11 cellular contexts compared by ENCODE assay signal in the genomic region with DNA sequence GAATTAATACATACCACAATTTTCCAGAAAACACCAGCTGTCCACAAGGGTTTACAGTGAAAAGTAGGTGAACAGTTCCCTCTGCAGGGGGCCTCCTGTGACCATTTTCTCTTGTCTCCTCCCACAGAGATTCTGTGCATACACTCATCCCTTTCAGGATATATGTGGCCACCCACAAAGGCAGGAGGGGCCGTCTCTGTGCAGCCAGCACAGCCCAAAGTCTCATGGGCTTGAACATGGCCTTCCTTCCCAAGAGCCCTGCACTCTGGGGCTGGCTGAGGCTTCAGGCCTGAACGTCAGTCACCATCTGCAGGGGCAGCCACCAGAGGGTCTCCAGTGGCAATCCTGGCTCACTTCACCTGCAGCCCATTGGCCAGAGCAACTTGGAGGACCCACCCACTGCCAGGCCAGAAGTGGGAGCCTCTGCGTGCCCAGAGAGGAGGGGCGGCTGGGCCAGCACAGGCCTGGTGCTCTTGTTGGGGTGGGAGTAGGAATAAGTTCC. TPM values are rescaled to one million over a fixed set of nuclear protein-coding genes. Genes with fewer than 3 reads are reported as not detected.
DNase-seq lines count a peak whose midpoint lies in the region; ATAC-seq and TF ChIP-seq lines count a peak whose summit lies in the region.
"Had no signal": no experiment of that assay in that cellular context is flagged by ENCODE, and none has a peak within 500 bp of the region (broad histone marks: within the 10 kb centered on the region; RNA-seq: fewer than 3 reads in every experiment).

No MANE protein-coding gene starts in this region.

- H3K9me3 ChIP-seq in PC-3 (ENCODE audit: low read length) = no peaks in the 10 kb centered on the region
- no peaks in the 10 kb centered on the region for H3K9me3 ChIP-seq in thyroid gland
- H3K9me3 ChIP-seq: suprapubic skin had no signal

- no peaks in the 10 kb centered on the region for H3K9me2 ChIP-seq in PC-3 (replicated peaks; ENCODE audit: low read length)

- no peak overlapping the region for H3K27ac Mint-ChIP-seq in activated CD4-positive, alpha-beta memory T cell treated with anti-CD3 and anti-CD28 coated beads for 36 hours
- H3K27ac Mint-ChIP-seq in activated CD4-positive, alpha-beta memory T cell treated with anti-CD3 and anti-CD28 coated beads, Interleukin-2, amount 10 ng/mL, durations not matched to agents 7 days and 5 days = no peak overlapping the region
- H3K27ac Mint-ChIP-seq: B cell had no signal

- peak; percentile 12 for DNase-seq in activated CD4-positive, alpha-beta memory T cell treated with anti-CD3 and anti-CD28 coated beads for 36 hours
- no peak for DNase-seq in activated CD4-positive, alpha-beta memory T cell treated with anti-CD3 and anti-CD28 coated beads, Interleukin-2, amount 10 ng/mL, durations not matched to agents 7 days and 5 days
- peak; percentile 36 for DNase-seq in PC-3
- DNase-seq in fibroblast of gingiva (ENCODE audit: low read depth) = peak; percentile 20
- no peak for DNase-seq in thyroid gland
- DNase-seq in NCI-H345 (lab: John Stamatoyannopoulos, UW) = no peak
- no peak for DNase-seq in SIG-M5 (lab: John Stamatoyannopoulos, UW)
- no peak for DNase-seq in HPDE6-E6E7 (ENCODE audit: extremely low spot score)
- DNase-seq: activated CD4-positive, alpha-beta T cell treated with anti-CD3 and anti-CD28 coated beads for 48 hours had no signal

- H3K36me3 Mint-ChIP-seq in activated CD4-positive, alpha-beta memory T cell treated with anti-CD3 and anti-CD28 coated beads for 36 hours = no peaks in the 10 kb centered on the region
- H3K36me3 Mint-ChIP-seq in activated CD4-positive, alpha-beta memory T cell treated with anti-CD3 and anti-CD28 coated beads, Interleukin-2, amount 10 ng/mL, durations not matched to agents 7 days and 5 days (ENCODE audit: low read depth) = no peaks in the 10 kb centered on the region

- H3K4me1 ChIP-seq in PC-3 (ENCODE audit: insufficient read depth, low read length) (no peaks in the 10 kb centered on the region), thyroid gland (peaks cover 16 to 23% of the 10 kb centered on the region in 2 donors)

- H2AFZ ChIP-seq in PC-3 (ENCODE audit: low read length) = no peak overlapping the region

- WGBS in thyroid gland, 2 donors = 29 to 33% methylated on average over 1 to 2 of the region's 4 CpGs

- H3K79me2 ChIP-seq in PC-3 (ENCODE audit: low read length) = no peaks in the 10 kb centered on the region

- peak; percentile 83 for ATAC-seq in PC-3

- no peaks in the 10 kb centered on the region for H3K27me3 ChIP-seq in PC-3 (ENCODE audit: low read length)
- H3K27me3 ChIP-seq in thyroid gland = no peaks in the 10 kb centered on the region
- H3K27me3 ChIP-seq: suprapubic skin had no signal

- no peak overlapping the region for H3K4me2 ChIP-seq in PC-3 (ENCODE audit: low read length)

- H3K9me3 Mint-ChIP-seq in activated CD4-positive, alpha-beta memory T cell treated with anti-CD3 and anti-CD28 coated beads for 36 hours = no peaks in the 10 kb centered on the region
- no peaks in the 10 kb centered on the region for H3K9me3 Mint-ChIP-seq in activated CD4-positive, alpha-beta memory T cell treated with anti-CD3 and anti-CD28 coated beads, Interleukin-2, amount 10 ng/mL, durations not matched to agents 7 days and 5 days

- POLR2A ChIA-PET in activated CD4-positive, alpha-beta memory T cell treated with anti-CD3 and anti-CD28 coated beads for 36 hours (lab: Charles Lee) = no interaction called here
- POLR2A ChIA-PET in activated CD4-positive, alpha-beta memory T cell treated with anti-CD3 and anti-CD28 coated beads, Interleukin-2, amount 10 ng/mL, durations not matched to agents 7 days and 5 days (lab: Charles Lee) = interaction anchor here (0.7 kb wide), 1 partner anchor 257 kb away, joined by 3 read pairs; no protein-coding TSS in a partner anchor
- POLR2A ChIA-PET in PC-3 (lab: Charles Lee; ENCODE audit: unreplicated experiment) = no interaction called here

- H3K27me3 Mint-ChIP-seq in activated CD4-positive, alpha-beta memory T cell treated with anti-CD3 and anti-CD28 coated beads for 36 hours = no peaks in the 10 kb centered on the region
- no peaks in the 10 kb centered on the region for H3K27me3 Mint-ChIP-seq in activated CD4-positive, alpha-beta memory T cell treated with anti-CD3 and anti-CD28 coated beads, Interleukin-2, amount 10 ng/mL, durations not matched to agents 7 days and 5 days
- H3K27me3 Mint-ChIP-seq: B cell had no signal

- no peak for TF ChIP-seq POLR2A in thyroid gland (IDR thresholded peaks at IDR 0.05)

- no peak overlapping the region for H3K4me3 ChIP-seq in PC-3 (ENCODE audit: low read length)
- H3K4me3 ChIP-seq in thyroid gland (replicated peaks in 1 of 3) = no peak overlapping the region
- H3K4me3 ChIP-seq: suprapubic skin had no signal

- no peak overlapping the region for H3K9ac ChIP-seq in PC-3 (ENCODE audit: low read length)

- H3K36me3 ChIP-seq in PC-3 (ENCODE audit: low read depth, low read length) (no peaks in the 10 kb centered on the region; the same call in 1 of the 2 replicates), thyroid gland (no peaks in the 10 kb centered on the region)
- H3K36me3 ChIP-seq: suprapubic skin had no signal

- no TSS peak for BruUV-seq in PC-3 (replicated peaks; lab: Mats Ljungman, UMichigan)

- CTCF ChIA-PET in activated CD4-positive, alpha-beta memory T cell treated with anti-CD3 and anti-CD28 coated beads for 36 hours (lab: Charles Lee) = interaction anchor here (1.2 kb wide), 1 partner anchor 48 kb away, joined by 4 read pairs; no protein-coding TSS in a partner anchor
- CTCF ChIA-PET in activated CD4-positive, alpha-beta memory T cell treated with anti-CD3 and anti-CD28 coated beads, Interleukin-2, amount 10 ng/mL, durations not matched to agents 7 days and 5 days (lab: Charles Lee) = interaction anchor here (0.6 to 0.7 kb wide), 2 partner anchors 26 to 371 kb away, joined by 3 to 5 read pairs; no protein-coding TSS in a partner anchor
- CTCF ChIA-PET in PC-3 (lab: Charles Lee) = no interaction called here

- no peak overlapping the region for H3K27ac ChIP-seq in PC-3 (ENCODE audit: low read length)
- H3K27ac ChIP-seq in thyroid gland = peak overlapping the region in 2 of 3 donors; percentile 41 to 78
- H3K27ac ChIP-seq: suprapubic skin had no signal

- H3K4me1 Mint-ChIP-seq in activated CD4-positive, alpha-beta memory T cell treated with anti-CD3 and anti-CD28 coated beads for 36 hours (ENCODE audit: low read depth) = no peaks in the 10 kb centered on the region
- no peaks in the 10 kb centered on the region for H3K4me1 Mint-ChIP-seq in activated CD4-positive, alpha-beta memory T cell treated with anti-CD3 and anti-CD28 coated beads, Interleukin-2, amount 10 ng/mL, durations not matched to agents 7 days and 5 days

- intact Hi-C loops in activated CD4-positive, alpha-beta memory T cell treated with anti-CD3 and anti-CD28 coated beads for 36 hours (cut with micrococcal nuclease) = no loop called here
- intact Hi-C loops in PC-3 (cut with micrococcal nuclease) (no loop called here), thyroid gland (cut with DNase I) (no loop called here)

- no peak overlapping the region for H3K4me3 Mint-ChIP-seq in activated CD4-positive, alpha-beta memory T cell treated with anti-CD3 and anti-CD28 coated beads for 36 hours
- H3K4me3 Mint-ChIP-seq in activated CD4-positive, alpha-beta memory T cell treated with anti-CD3 and anti-CD28 coated beads, Interleukin-2, amount 10 ng/mL, durations not matched to agents 7 days and 5 days = no peak overlapping the region
- H3K4me3 Mint-ChIP-seq: B cell had no signal

- H4K20me1 ChIP-seq in PC-3 (ENCODE audit: low read length) = no peaks in the 10 kb centered on the region

- no peaks in the 10 kb centered on the region for H3F3A ChIP-seq in PC-3 (ENCODE audit: low read length, unreplicated experiment)

- TF ChIP-seq CTCF in PC-3 (conservative IDR thresholded peaks at IDR 0.05; ENCODE audit: low read depth, low read length) = peak; percentile 26; the same call in 1 of the 2 replicates
- TF ChIP-seq CTCF in thyroid gland (IDR thresholded peaks at IDR 0.05) = peak in 3 of 6 experiments; percentile 6 to 19 (median 16)

RNA-seq across cellular contexts. Expression of a gene that starts 25.2 kb away (rescaled TPM):
- total RNA-seq in activated CD4-positive, alpha-beta memory T cell treated with anti-CD3 and anti-CD28 coated beads for 36 hours = 10 to 100 TPM; 17.8 to 18.9 TPM
- total RNA-seq in activated CD4-positive, alpha-beta memory T cell treated with anti-CD3 and anti-CD28 coated beads, Interleukin-2, amount 10 ng/mL, durations not matched to agents 7 days and 5 days = 10 to 100 TPM; 18.9 TPM
- 49.9 and 90.0 TPM in 2 replicates for total RNA-seq in PC-3 (2014; rRNA removed)
- 10 to 100 TPM; 29.6 to 37.8 (median 33.1) TPM for total RNA-seq in thyroid gland

RNA-seq across cellular contexts. Expression of a gene that starts 49.3 kb away (rescaled TPM):
- total RNA-seq in activated CD4-positive, alpha-beta memory T cell treated with anti-CD3 and anti-CD28 coated beads for 36 hours = 10 to 100 TPM; 12.2 to 12.4 TPM
- total RNA-seq in activated CD4-positive, alpha-beta memory T cell treated with anti-CD3 and anti-CD28 coated beads, Interleukin-2, amount 10 ng/mL, durations not matched to agents 7 days and 5 days = 10 to 100 TPM; 17.6 to 21.0 TPM
- total RNA-seq in PC-3 (2014; rRNA removed) = 8.0 and 8.8 TPM in 2 replicates
- 10 to 100 TPM; 28.0 to 43.9 (median 33.9) TPM for total RNA-seq in thyroid gland

RNA-seq across cellular contexts. Expression of a gene that starts 57.0 kb away (rescaled TPM):
- 1 to 10 TPM; 3.9 to 4.3 TPM for total RNA-seq in activated CD4-positive, alpha-beta memory T cell treated with anti-CD3 and anti-CD28 coated beads for 36 hours
- total RNA-seq in activated CD4-positive, alpha-beta memory T cell treated with anti-CD3 and anti-CD28 coated beads, Interleukin-2, amount 10 ng/mL, durations not matched to agents 7 days and 5 days = 1 to 10 TPM; 1.6 to 5.4 TPM
- 0.22 and 0.29 TPM in 2 replicates for total RNA-seq in PC-3 (2014; rRNA removed)
- 1 to 10 TPM in 1 of 4 donors, under 1 TPM in 1, not detected in 2; 0.67 to 1.5 TPM for total RNA-seq in thyroid gland

Comparison
In these comparisons a context has a peak if more than half of its experiments do, and no peak if none do; other contexts are left out.
1. DNase-seq: peak in activated CD4-positive, alpha-beta memory T cell treated with anti-CD3 and anti-CD28 coated beads for 36 hours (single experiment), PC-3 (single experiment) and fibroblast of gingiva (single experiment); none in activated CD4-positive, alpha-beta memory T cell treated with anti-CD3 and anti-CD28 coated beads, Interleukin-2, amount 10 ng/mL, durations not matched to agents 7 days and 5 days (single experiment), thyroid gland (0 of 2), NCI-H345 (single experiment), SIG-M5 (single experiment) and HPDE6-E6E7 (single experiment).